1 cellular context compared by ENCODE assay signal in genomic region chr16:56919099-56919800, GRCh38.
TF ChIP-seq lines count a peak whose summit lies in the region.

No MANE protein-coding gene starts in this region.

TF ChIP-seq in HepG2, 621 proteins besides CTCF, POLR2A, EP300 and RAD21 (continued from another document and continues in another):
- TF ChIP-seq THYN1 (CRISPR knock-in tag; IDR thresholded peaks at IDR 0.05; ENCODE audit: borderline replicate concordance, low read depth) (no peak), IRF9 (CRISPR knock-in tag; IDR thresholded peaks at IDR 0.05; ENCODE audit: borderline replicate concordance) (peak; percentile 51; the same call in 1 of the 2 replicates), ZNF619 (CRISPR knock-in tag; IDR thresholded peaks at IDR 0.05) (peak; percentile 89; the same call in 1 of the 2 replicates), KAT7 (CRISPR knock-in tag; IDR thresholded peaks at IDR 0.05; ENCODE audit: borderline replicate concordance) (no peak; the same call in 1 of the 2 replicates), ZNF143 (CRISPR knock-in tag; IDR thresholded peaks at IDR 0.05) (no peak), ZBTB25 (CRISPR knock-in tag; IDR thresholded peaks at IDR 0.05) (0 out of 2 replicates have a peak, but pooled peaks have one; percentile 68), ZNF772 (CRISPR knock-in tag; IDR thresholded peaks at IDR 0.05) (peak; percentile 74; the same call in 1 of the 2 replicates), BRD4 (CRISPR knock-in tag; IDR thresholded peaks at IDR 0.05) (0 out of 2 replicates have a peak, but pooled peaks have one; percentile 49), ZBTB8A (CRISPR knock-in tag; IDR thresholded peaks at IDR 0.05; ENCODE audit: borderline replicate concordance, low read depth) (no peak), ZNF614 (CRISPR knock-in tag; IDR thresholded peaks at IDR 0.05; ENCODE audit: borderline replicate concordance) (0 out of 2 replicates have a peak, but pooled peaks have one; percentile 66), ZFP90 (CRISPR knock-in tag; IDR thresholded peaks at IDR 0.05; ENCODE audit: borderline replicate concordance) (0 out of 2 replicates have a peak, but pooled peaks have one; percentile 36), POLR2G (IDR thresholded peaks at IDR 0.05; ENCODE audit: low read depth, low read length) (no peak), ARID5B (CRISPR knock-in tag; IDR thresholded peaks at IDR 0.05) (peak; percentile 95), ZNF205 (CRISPR knock-in tag; IDR thresholded peaks at IDR 0.05) (peak; percentile 67), ARHGAP35 (CRISPR knock-in tag; IDR thresholded peaks at IDR 0.05; ENCODE audit: borderline replicate concordance) (no peak), SP140L (CRISPR knock-in tag; IDR thresholded peaks at IDR 0.05; ENCODE audit: borderline replicate concordance) (peak; percentile 68; the same call in 1 of the 2 replicates), NR2C2 (CRISPR knock-in tag; IDR thresholded peaks at IDR 0.05; ENCODE audit: borderline replicate concordance) (peak; percentile 87), KDM5A (IDR thresholded peaks at IDR 0.05; ENCODE audit: borderline replicate concordance, low read length) (no peak), ZNF552 (CRISPR knock-in tag; IDR thresholded peaks at IDR 0.05; ENCODE audit: borderline replicate concordance) (no peak), ADNP (CRISPR knock-in tag; IDR thresholded peaks at IDR 0.05) (peak; percentile 76; the same call in 1 of the 2 replicates), ZNF142 (CRISPR knock-in tag; IDR thresholded peaks at IDR 0.05) (no peak; the same call in 1 of the 2 replicates), ARNT (IDR thresholded peaks at IDR 0.05) (no peak), USF2 (IDR thresholded peaks at IDR 0.05; ENCODE audit: low read depth, low read length) (no peak), USF2 (CRISPR knock-in tag; IDR thresholded peaks at IDR 0.05; ENCODE audit: borderline replicate concordance) (peak; percentile 65), TFDP2 (CRISPR knock-in tag; IDR thresholded peaks at IDR 0.05) (peak; percentile 66; the same call in 1 of the 2 replicates), ZNF788 (CRISPR knock-in tag; IDR thresholded peaks at IDR 0.05; ENCODE audit: borderline replicate concordance) (peak; percentile 90; the same call in 1 of the 2 replicates), GTF2F1 (IDR thresholded peaks at IDR 0.05; ENCODE audit: low read length) (no peak), CBX2 (IDR thresholded peaks at IDR 0.05; ENCODE audit: low read depth, low read length) (no peak), CBX2 (CRISPR knock-in tag; IDR thresholded peaks at IDR 0.05; ENCODE audit: low read depth) (peak; percentile 31; the same call in 1 of the 2 replicates), MLLT10 (CRISPR knock-in tag; IDR thresholded peaks at IDR 0.05) (no peak), SATB2 (CRISPR knock-in tag; IDR thresholded peaks at IDR 0.05) (no peak)
- TF ChIP-seq, protein P1, sequence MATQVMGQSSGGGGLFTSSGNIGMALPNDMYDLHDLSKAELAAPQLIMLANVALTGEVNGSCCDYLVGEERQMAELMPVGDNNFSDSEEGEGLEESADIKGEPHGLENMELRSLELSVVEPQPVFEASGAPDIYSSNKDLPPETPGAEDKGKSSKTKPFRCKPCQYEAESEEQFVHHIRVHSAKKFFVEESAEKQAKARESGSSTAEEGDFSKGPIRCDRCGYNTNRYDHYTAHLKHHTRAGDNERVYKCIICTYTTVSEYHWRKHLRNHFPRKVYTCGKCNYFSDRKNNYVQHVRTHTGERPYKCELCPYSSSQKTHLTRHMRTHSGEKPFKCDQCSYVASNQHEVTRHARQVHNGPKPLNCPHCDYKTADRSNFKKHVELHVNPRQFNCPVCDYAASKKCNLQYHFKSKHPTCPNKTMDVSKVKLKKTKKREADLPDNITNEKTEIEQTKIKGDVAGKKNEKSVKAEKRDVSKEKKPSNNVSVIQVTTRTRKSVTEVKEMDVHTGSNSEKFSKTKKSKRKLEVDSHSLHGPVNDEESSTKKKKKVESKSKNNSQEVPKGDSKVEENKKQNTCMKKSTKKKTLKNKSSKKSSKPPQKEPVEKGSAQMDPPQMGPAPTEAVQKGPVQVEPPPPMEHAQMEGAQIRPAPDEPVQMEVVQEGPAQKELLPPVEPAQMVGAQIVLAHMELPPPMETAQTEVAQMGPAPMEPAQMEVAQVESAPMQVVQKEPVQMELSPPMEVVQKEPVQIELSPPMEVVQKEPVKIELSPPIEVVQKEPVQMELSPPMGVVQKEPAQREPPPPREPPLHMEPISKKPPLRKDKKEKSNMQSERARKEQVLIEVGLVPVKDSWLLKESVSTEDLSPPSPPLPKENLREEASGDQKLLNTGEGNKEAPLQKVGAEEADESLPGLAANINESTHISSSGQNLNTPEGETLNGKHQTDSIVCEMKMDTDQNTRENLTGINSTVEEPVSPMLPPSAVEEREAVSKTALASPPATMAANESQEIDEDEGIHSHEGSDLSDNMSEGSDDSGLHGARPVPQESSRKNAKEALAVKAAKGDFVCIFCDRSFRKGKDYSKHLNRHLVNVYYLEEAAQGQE (IDR thresholded peaks at IDR 0.05; ENCODE audit: borderline replicate concordance in 1 of 2, low read depth in 1 of 2, low read length in 2 of 2): 0 out of 4 replicates have a peak, but pooled peaks of 1 of the 2 experiments have one; percentile 43
- TF ChIP-seq, protein P2, sequence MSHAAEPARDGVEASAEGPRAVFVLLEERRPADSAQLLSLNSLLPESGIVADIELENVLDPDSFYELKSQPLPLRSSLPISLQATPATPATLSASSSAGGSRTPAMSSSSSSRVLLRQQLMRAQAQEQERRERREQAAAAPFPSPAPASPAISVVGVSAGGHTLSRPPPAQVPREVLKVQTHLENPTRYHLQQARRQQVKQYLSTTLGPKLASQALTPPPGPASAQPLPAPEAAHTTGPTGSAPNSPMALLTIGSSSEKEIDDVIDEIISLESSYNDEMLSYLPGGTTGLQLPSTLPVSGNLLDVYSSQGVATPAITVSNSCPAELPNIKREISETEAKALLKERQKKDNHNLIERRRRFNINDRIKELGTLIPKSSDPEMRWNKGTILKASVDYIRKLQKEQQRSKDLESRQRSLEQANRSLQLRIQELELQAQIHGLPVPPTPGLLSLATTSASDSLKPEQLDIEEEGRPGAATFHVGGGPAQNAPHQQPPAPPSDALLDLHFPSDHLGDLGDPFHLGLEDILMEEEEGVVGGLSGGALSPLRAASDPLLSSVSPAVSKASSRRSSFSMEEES (CRISPR knock-in tag; IDR thresholded peaks at IDR 0.05): peak; percentile 99
- TF ChIP-seq, protein P3, sequence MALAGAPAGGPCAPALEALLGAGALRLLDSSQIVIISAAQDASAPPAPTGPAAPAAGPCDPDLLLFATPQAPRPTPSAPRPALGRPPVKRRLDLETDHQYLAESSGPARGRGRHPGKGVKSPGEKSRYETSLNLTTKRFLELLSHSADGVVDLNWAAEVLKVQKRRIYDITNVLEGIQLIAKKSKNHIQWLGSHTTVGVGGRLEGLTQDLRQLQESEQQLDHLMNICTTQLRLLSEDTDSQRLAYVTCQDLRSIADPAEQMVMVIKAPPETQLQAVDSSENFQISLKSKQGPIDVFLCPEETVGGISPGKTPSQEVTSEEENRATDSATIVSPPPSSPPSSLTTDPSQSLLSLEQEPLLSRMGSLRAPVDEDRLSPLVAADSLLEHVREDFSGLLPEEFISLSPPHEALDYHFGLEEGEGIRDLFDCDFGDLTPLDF (CRISPR knock-in tag; IDR thresholded peaks at IDR 0.05): 0 out of 2 replicates have a peak, but pooled peaks have one; percentile 29
